6 cellular contexts compared by ENCODE assay signal in genomic region chr17:73388578-73388905, GRCh38.
"Had no signal": no experiment of that assay in that cellular context is flagged by ENCODE, and none has a peak within 500 bp of the region (broad histone marks: within the 10 kb centered on the region; RNA-seq: fewer than 3 reads in every experiment).

No MANE protein-coding gene starts in this region.

- H3K4me2 ChIP-seq: KMS-11 had no signal

- H3K27ac Mint-ChIP-seq: IgD-negative memory B cell had no signal

- H3K4me1 Mint-ChIP-seq: IgD-negative memory B cell had no signal

- H3K36me3 ChIP-seq: HAP-1 had no signal

- H3K9ac ChIP-seq: KMS-11 had no signal

- H3K27me3 Mint-ChIP-seq: IgD-negative memory B cell had no signal

- DNase-seq: GOT3, KBM-7 had no signal

- H3K9me3 Mint-ChIP-seq: IgD-negative memory B cell had no signal

- H3K9me3 ChIP-seq: HAP-1 had no signal

- H3K4me3 ChIP-seq: HAP-1 had no signal

- H3K4me3 Mint-ChIP-seq: IgD-negative memory B cell had no signal

- H3K4me1 ChIP-seq: HAP-1 had no signal

- H3K36me3 Mint-ChIP-seq: IgD-negative memory B cell had no signal

- FAIRE-seq: HTR-8/SVneo had no signal

- H3K27ac ChIP-seq: KMS-11 had no signal
